ENCODE assay signal across 1 cellular context in the genomic region with DNA sequence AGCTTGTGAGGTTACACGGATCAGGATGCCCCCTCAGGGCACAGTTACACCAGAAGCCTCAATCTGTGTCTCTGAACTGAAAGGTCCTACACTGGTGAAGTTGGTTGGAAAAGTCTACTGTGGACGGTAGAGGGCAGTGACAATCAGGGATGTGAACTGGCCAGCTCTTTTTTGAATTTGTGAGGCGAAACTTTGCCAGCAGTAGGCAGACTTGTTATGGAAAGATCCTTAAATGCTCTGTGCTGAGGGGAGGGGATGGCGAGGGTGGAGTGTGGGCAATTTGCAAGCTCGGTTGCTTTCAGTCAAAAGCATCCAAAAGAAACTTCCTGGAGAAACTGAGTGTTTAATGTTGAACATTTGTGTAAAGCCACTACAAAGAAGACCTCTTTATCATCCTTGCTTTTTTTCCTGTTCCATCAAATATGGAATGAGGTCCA.
TF ChIP-seq lines count a peak whose summit lies in the region.

No MANE protein-coding gene starts in this region.

TF ChIP-seq in liver, 16 proteins besides CTCF, POLR2A, EP300 and RAD21 (continued from another document):
- TF ChIP-seq YY1 (IDR thresholded peaks at IDR 0.05): no peak
- TF ChIP-seq, protein P1, sequence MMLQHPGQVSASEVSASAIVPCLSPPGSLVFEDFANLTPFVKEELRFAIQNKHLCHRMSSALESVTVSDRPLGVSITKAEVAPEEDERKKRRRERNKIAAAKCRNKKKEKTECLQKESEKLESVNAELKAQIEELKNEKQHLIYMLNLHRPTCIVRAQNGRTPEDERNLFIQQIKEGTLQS (IDR thresholded peaks at IDR 0.05): no peak
TF ChIP-seq in liver: peak in this region for 2.
